1 cellular context compared by ENCODE assay signal in genomic region chr1:32247983-32248889, GRCh38.
TF ChIP-seq lines count a peak whose summit lies in the region.

No MANE protein-coding gene starts in this region.

TF ChIP-seq in GM23338, 12 proteins besides CTCF, POLR2A, EP300 and RAD21:
- peak; percentile 62; the same call in 1 of the 2 replicates for TF ChIP-seq ZNF462 (CRISPR knock-in tag; IDR thresholded peaks at IDR 0.05)
- TF ChIP-seq ETS1 (IDR thresholded peaks at IDR 0.05), result no peak; the same call in 1 of the 2 replicates
- peak; percentile 49 for TF ChIP-seq POLR2AphosphoS5 (IDR thresholded peaks at IDR 0.05; ENCODE audit: low read depth)
- no peak for TF ChIP-seq EZH2phosphoT487 (IDR thresholded peaks at IDR 0.05; ENCODE audit: unreplicated experiment)
- TF ChIP-seq ZNF331 (CRISPR knock-in tag; IDR thresholded peaks at IDR 0.05; ENCODE audit: low read depth), result no peak
- TF ChIP-seq CREB1 (CRISPR knock-in tag; IDR thresholded peaks at IDR 0.05; ENCODE audit: low read depth), result no peak
- TF ChIP-seq REST (IDR thresholded peaks at IDR 0.05; ENCODE audit: unreplicated experiment), result no peak
